Comparison of ENCODE assay signal across 26 cellular contexts in genomic region chr20:46523108-46523507, GRCh38. TPM values are rescaled to one million over a fixed set of nuclear protein-coding genes. Genes with fewer than 3 reads are reported as not detected.
"Had no signal": no experiment of that assay in that cellular context is flagged by ENCODE, and none has a peak within 500 bp of the region (broad histone marks: within the 10 kb centered on the region; RNA-seq: fewer than 3 reads in every experiment).

No MANE protein-coding gene starts in this region.

- H3K4me2 ChIP-seq: PC-9 had no signal

- H3K9me3 ChIP-seq: Peyer's patch, SJCRH30 had no signal

- ATAC-seq: Right ventricle myocardium inferior, SK-N-SH treated with all-trans-retinoic acid at 6 μM for 48 hours had no signal

- H3K27ac ChIP-seq: HL-60, PC-9, Peyer's patch, SJCRH30 had no signal

- H3K36me3 ChIP-seq: Peyer's patch, SJCRH30 had no signal

- DNase-seq: KBM-7; NCI-H1048; NCI-H1105; NCI-H1417; NCI-H1436 treated with DMSO at 0.1 percent for 48 hours; NCI-H1694; NCI-H187 treated with DMSO at 0.1 percent for 48 hours; NCI-H2081 treated with DMSO at 0.1 percent for 48 hours; NCI-H2171; NCI-H226; NCI-H446; NCI-H524; NCI-H526 treated with DMSO at 0.1 percent for 48 hours; NCI-H748 treated with DMSO at 0.1 percent for 48 hours; NK-92 treated with Interleukin-12 subunit alpha and Interleukin-12 subunit beta, amount 100 ng/mL, for 24 hours; PC-9; Peyer's patch; SHP77 treated with DMSO at 0.1 percent for 48 hours; SJCRH30 had no signal

- H3K4me1 ChIP-seq: Peyer's patch, SJCRH30 had no signal

- H3K27me3 ChIP-seq: Peyer's patch had no signal

- H3K4me3 ChIP-seq: PC-9, Peyer's patch, SJCRH30 had no signal

- H2AFZ ChIP-seq: PC-9 had no signal

RNA-seq across cellular contexts. Expression of gene ZNF334, which starts 9.7 kb away (rescaled TPM):
- total RNA-seq: MCF 10A, OCI-LY7, RPMI7951 had no signal

RNA-seq across cellular contexts. Expression of gene OCSTAMP, which starts 27.3 kb away (rescaled TPM):
- total RNA-seq: LHCN-M2, MCF 10A, OCI-LY7, PC-9, Peyer's patch, Right ventricle myocardium inferior, RPMI7951, SJCRH30 had no signal
